ENCODE assay signal across 21 cellular contexts in the genomic region with DNA sequence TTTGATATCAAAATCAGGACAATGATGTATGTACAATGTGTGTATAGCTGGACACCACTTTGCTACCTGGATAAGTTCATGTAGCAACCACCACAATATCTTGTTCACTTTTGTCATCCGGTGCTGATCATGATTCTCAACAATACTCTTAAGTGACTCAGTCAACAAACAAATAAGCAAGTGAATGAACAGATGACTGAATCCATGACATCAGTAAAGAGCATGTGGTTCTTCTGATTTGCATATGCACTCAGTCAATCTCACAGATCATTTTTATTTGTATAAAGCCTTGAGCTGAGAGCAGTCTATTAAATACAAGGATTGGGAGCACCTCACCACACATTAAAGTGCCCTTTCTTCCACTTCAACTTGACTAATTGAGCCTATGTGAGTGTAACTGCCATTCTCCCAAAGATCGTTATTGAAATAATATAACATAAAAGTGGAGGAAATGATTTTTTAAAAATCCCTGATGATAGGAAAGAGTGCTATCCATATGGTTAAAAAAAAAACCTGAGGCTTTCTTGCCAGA.
DNase-seq lines count a peak whose midpoint lies in the region; ATAC-seq, FAIRE-seq and TF ChIP-seq lines count a peak whose summit lies in the region.
"Had no signal": no experiment of that assay in that cellular context is flagged by ENCODE, and none has a peak within 500 bp of the region (broad histone marks: within the 10 kb centered on the region; RNA-seq: fewer than 3 reads in every experiment).

No MANE protein-coding gene starts in this region.

- no peak for TF ChIP-seq CTCF in bronchial epithelial cell (IDR thresholded peaks at IDR 0.05; ENCODE audit: insufficient read depth, low read length, severe bottlenecking)

- no peak overlapping the region for H3K23ac ChIP-seq in mesendoderm (ENCODE audit: low read length)

- H2AK5ac ChIP-seq in mesendoderm (ENCODE audit: low read length) = no peak overlapping the region

- no peaks in the 10 kb centered on the region for H3K27me3 ChIP-seq in bronchial epithelial cell (ENCODE audit: control insufficient read depth, insufficient read depth, low read length)
- no peaks in the 10 kb centered on the region for H3K27me3 ChIP-seq in mesendoderm (ENCODE audit: insufficient read depth, low read length, poor library complexity)
- H3K27me3 ChIP-seq: ascending aorta, gastroesophageal sphincter, neutrophil, right atrium auricular region, transverse colon had no signal

- H3K56ac ChIP-seq in mesendoderm (ENCODE audit: low read length) = no peak overlapping the region

- no peak overlapping the region for H4K5ac ChIP-seq in mesendoderm (ENCODE audit: low read length)

- ATAC-seq in GM18511 (IDR thresholded peaks at IDR 0.05; ENCODE audit: unreplicated experiment) = peak; percentile 42
- peak; percentile 40 for ATAC-seq in HG02759 (IDR thresholded peaks at IDR 0.05; ENCODE audit: unreplicated experiment)
- ATAC-seq in GM21526 (IDR thresholded peaks at IDR 0.05; ENCODE audit: low FRiP score, unreplicated experiment) = no peak
- ATAC-seq: gastroesophageal sphincter, left lobe of liver had no signal

- H3K9ac ChIP-seq in mesendoderm (ENCODE audit: low read length) = no peak overlapping the region

- no peak overlapping the region for H2BK5ac ChIP-seq in mesendoderm (ENCODE audit: low read length)

- no peak for FAIRE-seq in bronchial epithelial cell (lab: Jason Lieb, UNC)

- H2BK15ac ChIP-seq in mesendoderm (replicated peaks; ENCODE audit: low read depth) = no peak overlapping the region

- no peaks in the 10 kb centered on the region for H3K79me2 ChIP-seq in mesendoderm (ENCODE audit: control insufficient read depth, insufficient read depth, low read length)

- no peak overlapping the region for H3K4ac ChIP-seq in mesendoderm (ENCODE audit: low read depth, low read length)

- no peak overlapping the region for H4K8ac ChIP-seq in mesendoderm (ENCODE audit: low read depth, low read length)

- H3K27ac ChIP-seq in mesendoderm (ENCODE audit: low read depth, low read length) = no peak overlapping the region
- H3K27ac ChIP-seq: ascending aorta, gastroesophageal sphincter, neutrophil, right atrium auricular region, transverse colon had no signal

- H3K18ac ChIP-seq in mesendoderm (ENCODE audit: low read length) = no peak overlapping the region

- H3K79me1 ChIP-seq in mesendoderm (ENCODE audit: low read length) = no peaks in the 10 kb centered on the region

- no peaks in the 10 kb centered on the region for H3K36me3 ChIP-seq in bronchial epithelial cell (ENCODE audit: control insufficient read depth, insufficient read depth, low read length)
- no peaks in the 10 kb centered on the region for H3K36me3 ChIP-seq in mesendoderm (ENCODE audit: control insufficient read depth, insufficient read depth, low read length)
- H3K36me3 ChIP-seq: ascending aorta, gastroesophageal sphincter, neutrophil, right atrium auricular region, transverse colon had no signal

- WGBS in mesendoderm (ENCODE audit: extremely low coverage, insufficient coverage, low lambda C conversion rate) = no CpG with 5 or more reads among the region's 2 CpGs

- H3K4me3 ChIP-seq in bronchial epithelial cell (ENCODE audit: low read depth, low read length) = no peak overlapping the region
- H3K4me3 ChIP-seq in mesendoderm (ENCODE audit: low read length) = no peak overlapping the region
- H3K4me3 ChIP-seq: ascending aorta, gastroesophageal sphincter, right atrium auricular region, transverse colon had no signal

- no peak overlapping the region for H3K4me2 ChIP-seq in mesendoderm (ENCODE audit: low read length)

- peak; percentile 63 for DNase-seq in NCI-H1694 treated with DMSO at 0.1 percent for 48 hours (lab: John Stamatoyannopoulos, UW)
- peak; percentile 75 for DNase-seq in bronchial epithelial cell (ENCODE audit: low read depth)
- no peak for DNase-seq in HCEC 1CT
- DNase-seq in anterior cingulate cortex (lab: John Stamatoyannopoulos, UW) = no peak
- DNase-seq in mesendoderm = no peak
- DNase-seq: activated CD4-positive, alpha-beta T cell treated with anti-CD3 and anti-CD28 coated beads, Interleukin-2, amount 10 ng/mL, durations not matched to agents 7 days and 5 days; AML-193; Caco-2; erythroblast; NCI-H82; stimulated activated CD4-positive, alpha-beta T cell treated with anti-CD3 and anti-CD28 coated beads, Interleukin-15, amount 100 ng/mL, for 24 hours; stimulated activated naive CD4-positive, alpha-beta T cell treated with Interleukin-2 at 50 U/mL for 16 hours; transverse colon had no signal

- H3K4me1 ChIP-seq in mesendoderm (ENCODE audit: control insufficient read depth, low read depth, low read length) = no peaks in the 10 kb centered on the region
- H3K4me1 ChIP-seq: ascending aorta, right atrium auricular region had no signal

- no peak overlapping the region for H2BK120ac ChIP-seq in mesendoderm (ENCODE audit: low read depth, low read length)

Comparison
In these comparisons a context has a peak if more than half of its experiments do, and no peak if none do; other contexts are left out.
1. DNase-seq: peak in NCI-H1694 treated with DMSO at 0.1 percent for 48 hours (single experiment) and bronchial epithelial cell (single experiment); none in HCEC 1CT (single experiment), anterior cingulate cortex (0 of 58) and mesendoderm (single experiment).